25 cellular contexts compared by ENCODE assay signal in genomic region chr1:152397474-152397873, GRCh38. TPM values are rescaled to one million over a fixed set of nuclear protein-coding genes. Genes with fewer than 3 reads are reported as not detected.
DNase-seq lines count a peak whose midpoint lies in the region; ATAC-seq and TF ChIP-seq lines count a peak whose summit lies in the region.
"Had no signal": no experiment of that assay in that cellular context is flagged by ENCODE, and none has a peak within 500 bp of the region (broad histone marks: within the 10 kb centered on the region; RNA-seq: fewer than 3 reads in every experiment).

No MANE protein-coding gene starts in this region.

- no peak for ATAC-seq in GM21619 (IDR thresholded peaks at IDR 0.05; ENCODE audit: unreplicated experiment)
- ATAC-seq: activated CD4-positive, alpha-beta T cell treated with anti-CD3 and anti-CD28 coated beads for 36 hours; natural killer cell; sciatic nerve; stimulated activated naive B cell treated with anti-CD40 and anti-IgM and Interleukin-4, amounts not matched to agents 10 μg/mL and 1 μg/mL and 100 μg/mL, for 72 hours had no signal

- TF ChIP-seq CTCF in AG09309 (IDR thresholded peaks at IDR 0.05; ENCODE audit: control insufficient read depth, insufficient read depth, low read depth, low read length, missing control alignments) (peak; percentile 10), OCI-LY1 (IDR thresholded peaks at IDR 0.05; ENCODE audit: low read length) (peak; percentile 29; the same call in 1 of the 2 replicates)

- H3K27ac ChIP-seq in OCI-LY1 (ENCODE audit: low read depth, low read length, poor library complexity, severe bottlenecking), result no peak overlapping the region
- H3K27ac ChIP-seq: colonic mucosa, ovary, SJSA1 had no signal

- no peak for DNase-seq in AG09309 (ENCODE audit: low read depth)
- peak; percentile 36 for DNase-seq in ELR (ENCODE audit: low read depth)
- peak; percentile 10 for DNase-seq in dermis blood vessel endothelial cell
- no peak for DNase-seq in cortex of kidney (lab: John Stamatoyannopoulos, UW)
- DNase-seq in NCI-H2171 (lab: John Stamatoyannopoulos, UW), result no peak
- no peak for DNase-seq in activated CD4-positive, alpha-beta T cell treated with anti-CD3 and anti-CD28 coated beads, Interleukin-2, amount 50 U/mL, for 1 hour
- DNase-seq: activated CD4-positive, alpha-beta T cell treated with anti-CD3 and anti-CD28 coated beads for 36 hours; AML-193; colonic mucosa; foreskin melanocyte; hypothalamus; KG1; natural killer cell; NCI-H1048; NCI-H2081 treated with DMSO at 0.1 percent for 48 hours; NCI-H524 treated with DMSO at 0.1 percent for 48 hours; ovary; stimulated activated naive B cell treated with anti-CD40 and anti-IgM and Interleukin-4, amounts not matched to agents 10 μg/mL and 1 μg/mL and 100 μg/mL, for 72 hours had no signal

- H3F3A ChIP-seq in OCI-LY1 (ENCODE audit: insufficient read depth, low read length), result no peaks in the 10 kb centered on the region

- H3K4me2 ChIP-seq in OCI-LY1 (ENCODE audit: low read length), result no peak overlapping the region

- H3K4me3 ChIP-seq in AG09309 (ENCODE audit: control insufficient read depth, low read depth, low read length), result no peak overlapping the region
- H3K4me3 ChIP-seq in OCI-LY1 (ENCODE audit: low read depth, low read length, poor library complexity, severe bottlenecking), result no peak overlapping the region
- H3K4me3 ChIP-seq: colonic mucosa, ovary, SJSA1 had no signal

- no peaks in the 10 kb centered on the region for H3K36me3 ChIP-seq in OCI-LY1 (ENCODE audit: insufficient read depth, low read length)
- H3K36me3 ChIP-seq: colonic mucosa, ovary, SJSA1 had no signal

- H3K27me3 ChIP-seq in OCI-LY1 (ENCODE audit: insufficient read depth, low read length), result no peaks in the 10 kb centered on the region
- H3K27me3 ChIP-seq: colonic mucosa, ovary had no signal

- H4K20me1 ChIP-seq in OCI-LY1 (ENCODE audit: insufficient read depth, low read length), result no peaks in the 10 kb centered on the region

- H3K4me1 ChIP-seq in OCI-LY1 (ENCODE audit: insufficient read depth, low read length, severe bottlenecking), result no peaks in the 10 kb centered on the region
- H3K4me1 ChIP-seq: colonic mucosa had no signal

- no peaks in the 10 kb centered on the region for H3K9me3 ChIP-seq in OCI-LY1 (ENCODE audit: low read length)
- H3K9me3 ChIP-seq: colonic mucosa, ovary, SJSA1 had no signal

- H3K9ac ChIP-seq in OCI-LY1 (ENCODE audit: low read length), result no peak overlapping the region

- no peaks in the 10 kb centered on the region for H3K9me2 ChIP-seq in OCI-LY1 (ENCODE audit: low read depth, low read length)

- no peaks in the 10 kb centered on the region for H3K79me2 ChIP-seq in OCI-LY1 (ENCODE audit: insufficient read depth, low read length)

- no peak overlapping the region for H2AFZ ChIP-seq in OCI-LY1 (ENCODE audit: low read length)

RNA-seq across cellular contexts. Expression of gene CRNN, which starts 16.6 kb away (rescaled TPM):
- total RNA-seq in dermis blood vessel endothelial cell, result not detected in 2 replicates
- total RNA-seq: activated CD4-positive, alpha-beta T cell treated with anti-CD3 and anti-CD28 coated beads for 36 hours; colonic mucosa; kidney epithelial cell; mesenteric fat pad; natural killer cell; OCI-LY7; sciatic nerve had no signal

RNA-seq across cellular contexts. Expression of gene FLG2, which starts 37.7 kb away (rescaled TPM):
- total RNA-seq in dermis blood vessel endothelial cell, result not detected in 2 replicates
- total RNA-seq: activated CD4-positive, alpha-beta T cell treated with anti-CD3 and anti-CD28 coated beads for 36 hours; colonic mucosa; kidney epithelial cell; mesenteric fat pad; natural killer cell; OCI-LY7; ovary; sciatic nerve; SJSA1 had no signal

Comparison
In these comparisons a context has a peak if more than half of its experiments do, and no peak if none do; other contexts are left out.
1. DNase-seq: peak in ELR (single experiment) and dermis blood vessel endothelial cell (single experiment); none in AG09309 (single experiment), cortex of kidney (single experiment), NCI-H2171 (single experiment) and activated CD4-positive, alpha-beta T cell treated with anti-CD3 and anti-CD28 coated beads, Interleukin-2, amount 50 U/mL, for 1 hour (single experiment).